8 cellular contexts compared by ENCODE assay signal in the genomic region with DNA sequence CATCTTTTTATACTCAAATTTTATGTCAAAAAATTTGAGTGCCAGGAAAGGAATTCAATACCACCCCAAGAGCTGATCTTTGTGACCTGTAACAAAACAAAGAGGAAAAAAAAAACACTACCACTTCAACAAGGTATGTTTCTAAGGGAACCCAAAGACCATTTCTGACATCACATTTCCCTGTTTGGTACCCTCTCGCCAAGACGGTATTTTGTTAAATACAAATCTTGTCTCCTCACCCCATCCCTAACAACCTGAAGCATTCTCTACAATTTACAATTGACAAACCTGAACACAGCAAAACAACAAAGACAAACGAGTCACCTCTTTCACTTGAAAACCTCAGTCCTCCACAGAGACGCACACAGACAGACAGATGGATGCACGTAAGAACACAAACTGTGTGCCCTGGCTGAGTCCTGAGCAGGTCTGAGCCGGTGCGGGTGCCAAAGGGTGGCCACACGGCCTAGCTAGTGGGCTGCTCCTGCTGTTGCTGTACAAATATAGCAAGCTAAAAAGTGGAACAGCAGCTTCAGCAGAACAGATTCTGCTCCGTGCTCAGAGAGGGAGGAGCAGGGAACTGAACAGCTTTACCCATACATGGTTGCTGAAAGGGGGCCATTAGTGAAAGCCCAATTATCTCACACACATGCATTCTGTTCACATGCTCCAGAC. TPM values are rescaled to one million over a fixed set of nuclear protein-coding genes. Genes with fewer than 3 reads are reported as not detected.
DNase-seq lines count a peak whose midpoint lies in the region; ATAC-seq and TF ChIP-seq lines count a peak whose summit lies in the region.

No MANE protein-coding gene starts in this region.

- H3K27ac Mint-ChIP-seq in activated naive CD8-positive, alpha-beta T cell treated with anti-CD3 and anti-CD28 coated beads for 36 hours = peak overlapping the region; percentile 76

- DNase-seq in activated naive CD8-positive, alpha-beta T cell treated with anti-CD3 and anti-CD28 coated beads for 36 hours = peak; percentile 8
- DNase-seq in heart left ventricle = peak in 3 of 5 donors; percentile 28 to 45 (median 33)
- no peak for DNase-seq in NCI-H226
- DNase-seq in HuH-7 (ENCODE audit: low spot score) = no peak

- peaks cover 58% of the 10 kb centered on the region for H3K4me1 Mint-ChIP-seq in activated naive CD8-positive, alpha-beta T cell treated with anti-CD3 and anti-CD28 coated beads for 36 hours

- H3K4me3 Mint-ChIP-seq in activated naive CD8-positive, alpha-beta T cell treated with anti-CD3 and anti-CD28 coated beads for 36 hours = peak overlapping the region; percentile 19

- H3K4me1 ChIP-seq in BLaER1 treated with 17β-estradiol and CSF1 and Interleukin-3, amounts not matched to agents 10 nM and 100 nM = peaks cover 38 to 89% (median 46%) of the 10 kb centered on the region in 10 experiments
- H3K4me1 ChIP-seq in heart left ventricle (peaks cover 0 to 81% (median 53%) of the 10 kb centered on the region in 12 donors), rectal smooth muscle tissue (ENCODE audit: control insufficient read depth, insufficient read depth, low read length) (peaks cover 27% of the 10 kb centered on the region)

- H3K9ac ChIP-seq in BLaER1 treated with 17β-estradiol and CSF1 and Interleukin-3, amounts not matched to agents 10 nM and 100 nM = peak overlapping the region; percentile 10 to 77 (median 44); a peak in 20 of 22 replicates
- H3K9ac ChIP-seq in rectal smooth muscle tissue (ENCODE audit: low read length) = no peak overlapping the region

- H3K9me3 Mint-ChIP-seq in activated naive CD8-positive, alpha-beta T cell treated with anti-CD3 and anti-CD28 coated beads for 36 hours = no peaks in the 10 kb centered on the region

- TF ChIP-seq POLR2A in heart left ventricle (IDR thresholded peaks at IDR 0.05) = no peak

- H3K36me3 Mint-ChIP-seq in activated naive CD8-positive, alpha-beta T cell treated with anti-CD3 and anti-CD28 coated beads for 36 hours = peaks cover 4% of the 10 kb centered on the region

- peak overlapping the region in 2 of 10 experiments; percentile 27 to 36; a peak in 3 of 20 replicates for H3K4me3 ChIP-seq in BLaER1 treated with 17β-estradiol and CSF1 and Interleukin-3, amounts not matched to agents 10 nM and 100 nM
- H3K4me3 ChIP-seq in heart left ventricle (peak overlapping the region in 9 of 12 donors; percentile 4 to 48 (median 39)), rectal smooth muscle tissue (ENCODE audit: low read length) (peak overlapping the region; percentile 58)

- peak overlapping the region; percentile 28 to 92 (median 70) for H3K4me2 ChIP-seq in BLaER1 treated with 17β-estradiol and CSF1 and Interleukin-3, amounts not matched to agents 10 nM and 100 nM

- 23 to 30% (median 26%) methylated on average over 9 of the region's 9 CpGs for WGBS in heart left ventricle, 4 donors

- intact Hi-C loops in heart left ventricle (cut with DNase I) = no loop called here

- H3K27me3 Mint-ChIP-seq in activated naive CD8-positive, alpha-beta T cell treated with anti-CD3 and anti-CD28 coated beads for 36 hours = no peaks in the 10 kb centered on the region

- H3K27ac ChIP-seq in BLaER1 treated with 17β-estradiol and CSF1 and Interleukin-3, amounts not matched to agents 10 nM and 100 nM = peak overlapping the region; percentile 6 to 85 (median 62); a peak in 21 of 22 replicates
- H3K27ac ChIP-seq in heart left ventricle (peak overlapping the region; percentile 38 to 91 (median 72)), rectal smooth muscle tissue (ENCODE audit: low read depth, low read length) (peak overlapping the region; percentile 76)

- peaks cover 99 to 100% (median 100%) of the 10 kb centered on the region in 11 experiments for H4K20me1 ChIP-seq in BLaER1 treated with 17β-estradiol and CSF1 and Interleukin-3, amounts not matched to agents 10 nM and 100 nM

- no peaks in the 10 kb centered on the region for H3K27me3 ChIP-seq in BLaER1 treated with 17β-estradiol and CSF1 and Interleukin-3, amounts not matched to agents 10 nM and 100 nM
- H3K27me3 ChIP-seq in heart left ventricle (no peaks in the 10 kb centered on the region), rectal smooth muscle tissue (ENCODE audit: control insufficient read depth, insufficient read depth, low read length) (no peaks in the 10 kb centered on the region)

- ATAC-seq in HG03354 (IDR thresholded peaks at IDR 0.05; ENCODE audit: poor library complexity, severe bottlenecking, unreplicated experiment) (peak; percentile 24), heart left ventricle (peak; percentile 69 to 82 (median 78)), GM21737 (IDR thresholded peaks at IDR 0.05; ENCODE audit: unreplicated experiment) (no peak)

- TF ChIP-seq CTCF in heart left ventricle (IDR thresholded peaks at IDR 0.05) = no peak

- no peaks in the 10 kb centered on the region for H3K9me3 ChIP-seq in BLaER1 treated with 17β-estradiol and CSF1 and Interleukin-3, amounts not matched to agents 10 nM and 100 nM (replicated peaks in 1 of 11)
- H3K9me3 ChIP-seq in heart left ventricle = no peaks in the 10 kb centered on the region

- peaks cover 9 to 51% (median 40%) of the 10 kb centered on the region in 11 experiments; a peak in 21 of 22 replicates for H3K36me3 ChIP-seq in BLaER1 treated with 17β-estradiol and CSF1 and Interleukin-3, amounts not matched to agents 10 nM and 100 nM
- peaks cover 0 to 13% (median 0%) of the 10 kb centered on the region in 9 donors for H3K36me3 ChIP-seq in heart left ventricle
- no peaks in the 10 kb centered on the region for H3K36me3 ChIP-seq in rectal smooth muscle tissue (ENCODE audit: control insufficient read depth, insufficient read depth, low read length)

RNA-seq across cellular contexts. Expression of gene CELF1, which starts 28.6 kb away (rescaled TPM):
- total RNA-seq in activated naive CD8-positive, alpha-beta T cell treated with anti-CD3 and anti-CD28 coated beads for 36 hours = 100 to 1,000 TPM; 155 to 157 TPM
- total RNA-seq in heart left ventricle = 100 to 1,000 TPM in 2 of 9 donors, 10 to 100 TPM in 7; 63.3 to 111 (median 88.6) TPM
- polyA plus RNA-seq in heart left ventricle = 10 to 100 TPM; 27.3 to 65.2 TPM

RNA-seq across cellular contexts. Expression of gene PTPMT1, which starts 41.1 kb away (rescaled TPM):
- 10 to 100 TPM; 55.6 to 56.6 TPM for total RNA-seq in activated naive CD8-positive, alpha-beta T cell treated with anti-CD3 and anti-CD28 coated beads for 36 hours
- total RNA-seq in heart left ventricle = 10 to 100 TPM; 17.4 to 77.4 (median 22.7) TPM
- polyA plus RNA-seq in heart left ventricle = 10 to 100 TPM; 37.2 to 50.8 TPM

RNA-seq across cellular contexts. Expression of gene KBTBD4, which starts 54.4 kb away (rescaled TPM):
- total RNA-seq in activated naive CD8-positive, alpha-beta T cell treated with anti-CD3 and anti-CD28 coated beads for 36 hours = 10 to 100 TPM; 19.5 to 20.0 TPM
- total RNA-seq in heart left ventricle = 10 to 100 TPM; 10.7 to 23.7 (median 15.7) TPM
- 10 to 100 TPM in 1 of 2 donors, 1 to 10 TPM in 1; 5.0 to 12.8 TPM for polyA plus RNA-seq in heart left ventricle

RNA-seq across cellular contexts. Expression of gene NDUFS3, which starts 54.5 kb away (rescaled TPM):
- total RNA-seq in activated naive CD8-positive, alpha-beta T cell treated with anti-CD3 and anti-CD28 coated beads for 36 hours = 100 to 1,000 TPM; 165 to 166 TPM
- total RNA-seq in heart left ventricle = 100 to 1,000 TPM; 134 to 310 (median 236) TPM
- 100 to 1,000 TPM; 222 to 478 TPM for polyA plus RNA-seq in heart left ventricle

Comparison
In these comparisons a context has a peak if more than half of its experiments do, and no peak if none do; other contexts are left out.
1. DNase-seq: peak in activated naive CD8-positive, alpha-beta T cell treated with anti-CD3 and anti-CD28 coated beads for 36 hours (single experiment) and heart left ventricle (3 of 5); none in NCI-H226 (single experiment) and HuH-7 (single experiment).
2. Peak in every context shown above with its lines, with median percentiles within 50 percentile points of each other: H3K27ac ChIP-seq.